ENCODE assay signal across 1 cellular context in genomic region chr16:89363621-89364393, GRCh38.
A peak's percentile ranks its signal among the peaks of the same experiment; 100 is the strongest.
TF ChIP-seq lines count a peak whose summit lies in the region.

No MANE protein-coding gene starts in this region.

TF ChIP-seq in HEK293, 187 proteins besides CTCF, POLR2A, EP300 and RAD21 (continued from another document):
- TF ChIP-seq ZNF692 (tag by site-specific recombination; IDR thresholded peaks at IDR 0.05) (peak; percentile 67), GLI2 (tag by site-specific recombination; IDR thresholded peaks at IDR 0.05; ENCODE audit: borderline replicate concordance, low read depth) (no peak), ZNF366 (tag by site-specific recombination; conservative IDR thresholded peaks at IDR 0.05) (no peak; the same call in 1 of the 2 replicates), ELK4 (IDR thresholded peaks at IDR 0.05; ENCODE audit: borderline replicate concordance, low read depth, low read length) (no peak)
